In genomic region chr9:3329361-3329760, GRCh38 we compare ENCODE assay signal across 20 cellular contexts.
"Had no signal": no experiment of that assay in that cellular context is flagged by ENCODE, and none has a peak within 500 bp of the region (broad histone marks: within the 10 kb centered on the region; RNA-seq: fewer than 3 reads in every experiment).

No MANE protein-coding gene starts in this region.

- H3K9me3 Mint-ChIP-seq: activated T-cell treated with anti-CD3 and anti-CD28 coated beads, Interleukin-2, amount 50 U/mL, for 4 hours; T-helper 2 cell treated with Interferon-gamma antibody and Interleukin-4, amounts not matched to agents 5 μg/mL and 100 μg/mL, for 36 hours had no signal

- H3K4me3 ChIP-seq: ascending aorta, dorsolateral prefrontal cortex, esophagus squamous epithelium, hepatocyte, psoas muscle, right lobe of liver, suprapubic skin, upper lobe of left lung had no signal

- DNase-seq: activated CD4-positive, alpha-beta T cell treated with anti-CD3 and anti-CD28 coated beads, Interleukin-2, amount 50 U/mL, for 48 hours; activated CD4-positive, CD25-positive, alpha-beta regulatory T cell treated with anti-CD3 and anti-CD28 coated beads, Interleukin-2, amount 50 U/mL, for 72 hours; activated CD8-positive, alpha-beta memory T cell treated with anti-CD3 and anti-CD28 coated beads, Interleukin-2, amount 10 ng/mL, durations not matched to agents 7 days and 5 days; activated gamma-delta T cell; activated naive CD8-positive, alpha-beta T cell treated with anti-CD3 and anti-CD28 coated beads, Interleukin-2, amount 10 ng/mL, durations not matched to agents 7 days and 5 days; activated T-cell treated with anti-CD3 and anti-CD28 coated beads, Interleukin-2, amount 50 U/mL, for 4 hours; dorsolateral prefrontal cortex; esophagus squamous epithelium; left ventricle myocardium superior; mesendoderm; psoas muscle; right lobe of liver; stimulated activated CD4-positive, alpha-beta T cell treated with anti-CD3 and anti-CD28 coated beads, Interleukin-2, amount 100 ng/mL, for 24 hours; stimulated activated naive CD4-positive, alpha-beta T cell treated with Interleukin-2 at 50 U/mL for 16 hours; SW 1271; upper lobe of left lung had no signal

- H3K27ac Mint-ChIP-seq: activated CD8-positive, alpha-beta memory T cell treated with anti-CD3 and anti-CD28 coated beads, Interleukin-2, amount 10 ng/mL, durations not matched to agents 7 days and 5 days; activated naive CD8-positive, alpha-beta T cell treated with anti-CD3 and anti-CD28 coated beads, Interleukin-2, amount 10 ng/mL, durations not matched to agents 7 days and 5 days; T-helper 2 cell treated with Interferon-gamma antibody and Interleukin-4, amounts not matched to agents 5 μg/mL and 100 μg/mL, for 36 hours had no signal

- H3K27me3 ChIP-seq: ascending aorta, dorsolateral prefrontal cortex, esophagus squamous epithelium, hepatocyte, right lobe of liver, suprapubic skin, upper lobe of left lung had no signal

- H3K4me3 Mint-ChIP-seq: activated CD8-positive, alpha-beta memory T cell treated with anti-CD3 and anti-CD28 coated beads, Interleukin-2, amount 10 ng/mL, durations not matched to agents 7 days and 5 days; activated naive CD8-positive, alpha-beta T cell treated with anti-CD3 and anti-CD28 coated beads, Interleukin-2, amount 10 ng/mL, durations not matched to agents 7 days and 5 days; activated T-cell treated with anti-CD3 and anti-CD28 coated beads, Interleukin-2, amount 50 U/mL, for 4 hours; T-helper 2 cell treated with Interferon-gamma antibody and Interleukin-4, amounts not matched to agents 5 μg/mL and 100 μg/mL, for 36 hours had no signal

- H3K27me3 Mint-ChIP-seq: activated CD8-positive, alpha-beta memory T cell treated with anti-CD3 and anti-CD28 coated beads, Interleukin-2, amount 10 ng/mL, durations not matched to agents 7 days and 5 days; activated naive CD8-positive, alpha-beta T cell treated with anti-CD3 and anti-CD28 coated beads, Interleukin-2, amount 10 ng/mL, durations not matched to agents 7 days and 5 days had no signal

- H3K9me3 ChIP-seq: ascending aorta, esophagus squamous epithelium, psoas muscle, right lobe of liver, suprapubic skin, upper lobe of left lung had no signal

- H3K4me1 Mint-ChIP-seq: activated CD8-positive, alpha-beta memory T cell treated with anti-CD3 and anti-CD28 coated beads, Interleukin-2, amount 10 ng/mL, durations not matched to agents 7 days and 5 days; activated naive CD8-positive, alpha-beta T cell treated with anti-CD3 and anti-CD28 coated beads, Interleukin-2, amount 10 ng/mL, durations not matched to agents 7 days and 5 days had no signal

- H3K4me1 ChIP-seq: ascending aorta, esophagus squamous epithelium, psoas muscle, right lobe of liver, suprapubic skin had no signal

- H3K36me3 ChIP-seq: ascending aorta, esophagus squamous epithelium, right lobe of liver, suprapubic skin, upper lobe of left lung had no signal

- H3K27ac ChIP-seq: ascending aorta, dorsolateral prefrontal cortex, esophagus squamous epithelium, hepatocyte, psoas muscle, right lobe of liver, suprapubic skin, upper lobe of left lung had no signal

- ATAC-seq: activated CD8-positive, alpha-beta memory T cell treated with anti-CD3 and anti-CD28 coated beads, Interleukin-2, amount 10 ng/mL, durations not matched to agents 7 days and 5 days; activated T-cell treated with anti-CD3 and anti-CD28 coated beads, Interleukin-2, amount 50 U/mL, for 4 hours; left ventricle myocardium superior; psoas muscle; right lobe of liver had no signal
